8 cellular contexts compared by ENCODE assay signal in the genomic region with DNA sequence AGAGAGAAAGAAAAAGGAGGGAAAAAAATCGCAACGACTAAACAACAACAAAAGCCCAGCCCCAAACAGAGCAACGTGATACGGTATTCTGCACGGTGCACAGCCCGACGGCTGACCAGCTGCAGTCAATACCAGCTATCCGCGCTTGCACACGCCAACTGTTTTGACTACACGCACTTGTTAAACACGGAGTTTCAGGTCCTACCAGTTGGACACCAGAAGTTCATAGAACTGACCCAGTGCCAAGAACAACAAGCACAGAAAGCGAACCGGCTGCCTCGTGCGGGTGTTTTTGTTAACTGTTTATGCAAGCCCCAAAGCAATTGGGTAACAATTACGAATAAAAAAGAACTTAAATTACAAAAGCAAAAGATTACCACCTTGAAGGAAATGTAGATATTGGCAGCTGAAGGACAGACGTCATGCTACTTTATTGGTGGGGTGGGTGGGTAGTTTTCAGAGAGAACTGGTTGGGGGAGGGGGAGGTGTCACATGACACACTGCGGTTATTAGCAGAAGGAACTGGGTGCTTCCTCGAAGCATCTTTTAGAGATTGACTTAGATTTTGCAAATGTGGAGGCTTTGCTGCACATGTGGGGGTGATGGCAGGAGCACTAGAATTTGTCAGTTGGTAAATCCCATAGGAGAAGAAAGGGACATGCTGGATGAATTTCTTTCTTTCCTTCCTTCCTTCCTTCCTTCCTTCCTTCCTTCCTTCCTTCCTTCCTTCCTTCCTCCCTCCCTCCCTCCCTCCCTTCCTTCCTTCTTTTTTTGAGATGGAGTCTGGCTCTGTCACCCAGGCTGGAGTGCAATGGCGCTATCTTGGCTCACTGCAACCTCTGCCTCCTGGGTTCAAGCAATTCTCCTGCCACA.
DNase-seq lines count a peak whose midpoint lies in the region; ATAC-seq and TF ChIP-seq lines count a peak whose summit lies in the region.

No MANE protein-coding gene starts in this region.

- peaks cover 3% of the 10 kb centered on the region for H3K36me3 Mint-ChIP-seq in activated naive CD4-positive, alpha-beta T cell treated with anti-CD3 and anti-CD28 coated beads for 36 hours (ENCODE audit: low read depth)
- peaks cover 5% of the 10 kb centered on the region for H3K36me3 Mint-ChIP-seq in glutamatergic neuron (ENCODE audit: unreplicated experiment)

- H3K36me3 ChIP-seq in ES-I3 (ENCODE audit: insufficient read depth, low read length) (no peaks in the 10 kb centered on the region), Panc1 (ENCODE audit: control insufficient read depth, insufficient read depth, low read length) (no peaks in the 10 kb centered on the region), prostate gland (no peaks in the 10 kb centered on the region)

- H3K9ac ChIP-seq in ES-I3 (ENCODE audit: low read depth, low read length), result peak overlapping the region; percentile 71

- POLR2A ChIA-PET in Panc1 (lab: Charles Lee), result no interaction called here

- no peaks in the 10 kb centered on the region for H3K9me3 ChIP-seq in ES-I3 (ENCODE audit: control insufficient read depth, insufficient read depth, low read length)
- no peaks in the 10 kb centered on the region for H3K9me3 ChIP-seq in Panc1 (ENCODE audit: control insufficient read depth, insufficient read depth, low read depth, low read length)
- no peaks in the 10 kb centered on the region for H3K9me3 ChIP-seq in prostate gland

- peak; percentile 57 for ATAC-seq in HG02852 (IDR thresholded peaks at IDR 0.05; ENCODE audit: unreplicated experiment)
- peak; percentile 79 for ATAC-seq in Panc1
- no peak for ATAC-seq in HG03097 (IDR thresholded peaks at IDR 0.05; ENCODE audit: low FRiP score, unreplicated experiment)
- no peak for ATAC-seq in HG03439 (IDR thresholded peaks at IDR 0.05; ENCODE audit: unreplicated experiment)

- no peaks in the 10 kb centered on the region for H3K27me3 ChIP-seq in Panc1 (ENCODE audit: control insufficient read depth, insufficient read depth, low read length)
- H3K27me3 ChIP-seq in prostate gland (replicated peaks; ENCODE audit: insufficient read depth), result no peaks in the 10 kb centered on the region

- intact Hi-C loops in Panc1 (cut with micrococcal nuclease; ENCODE audit: unreplicated experiment) (no loop called here), prostate gland (cut with DNase I) (no loop called here)
- intact Hi-C loops in activated naive CD4-positive, alpha-beta T cell treated with anti-CD3 and anti-CD28 coated beads for 36 hours (cut with micrococcal nuclease), result loop anchor here (1.0 to 5.0 kb wide), 11 partner anchors 14 to 750 kb away; a partner anchor contains a TSS

- in situ Hi-C loops in Panc1 (cut with HindIII; ENCODE audit: low pct_unique_long_range_greater_than_20kb, low sequenced_read_pairs), result no loop called here

- H3K27ac Mint-ChIP-seq in activated naive CD4-positive, alpha-beta T cell treated with anti-CD3 and anti-CD28 coated beads for 36 hours, result peak overlapping the region; percentile 79
- H3K27ac Mint-ChIP-seq in glutamatergic neuron (ENCODE audit: unreplicated experiment), result peak overlapping the region; percentile 81

- peaks cover 8% of the 10 kb centered on the region for H3K9me3 Mint-ChIP-seq in activated naive CD4-positive, alpha-beta T cell treated with anti-CD3 and anti-CD28 coated beads for 36 hours
- H3K9me3 Mint-ChIP-seq in glutamatergic neuron (ENCODE audit: unreplicated experiment), result peaks cover 12% of the 10 kb centered on the region

- H3K4me3 Mint-ChIP-seq in activated naive CD4-positive, alpha-beta T cell treated with anti-CD3 and anti-CD28 coated beads for 36 hours, result peak overlapping the region; percentile 77
- H3K4me3 Mint-ChIP-seq in glutamatergic neuron (ENCODE audit: unreplicated experiment), result peak overlapping the region; percentile 84

- DNase-seq in Panc1 (ENCODE audit: low read depth, low spot score), result no peak
- DNase-seq in activated naive CD4-positive, alpha-beta T cell treated with anti-CD3 and anti-CD28 coated beads for 36 hours, result peak; percentile 80
- DNase-seq in glutamatergic neuron, result peak; percentile 34
- DNase-seq in prostate gland (ENCODE audit: low spot score), result peak; percentile 92

- CTCF ChIA-PET in Panc1 (lab: Charles Lee), result interaction anchor here (0.6 to 0.7 kb wide), 2 partner anchors 305 to 359 kb away, joined by 3 read pairs; no protein-coding TSS in a partner anchor
- CTCF ChIA-PET in activated naive CD4-positive, alpha-beta T cell treated with anti-CD3 and anti-CD28 coated beads for 36 hours (lab: Charles Lee), result interaction anchor here (0.6 to 1.1 kb wide), 4 partner anchors 8 to 185 kb away, joined by 3 read pairs; no protein-coding TSS in a partner anchor

- H3K27ac ChIP-seq in Panc1 (ENCODE audit: low read length) (peak overlapping the region; percentile 62), prostate gland (peak overlapping the region; percentile 72 to 75)

- no TSS peak for BruUV-seq in Panc1 (replicated peaks; lab: Mats Ljungman, UMichigan)

- no peaks in the 10 kb centered on the region for H3K27me3 Mint-ChIP-seq in activated naive CD4-positive, alpha-beta T cell treated with anti-CD3 and anti-CD28 coated beads for 36 hours (ENCODE audit: low read depth)
- peaks cover 14% of the 10 kb centered on the region for H3K27me3 Mint-ChIP-seq in glutamatergic neuron (ENCODE audit: unreplicated experiment)

- H3K4me1 ChIP-seq in ES-I3 (ENCODE audit: insufficient read depth, low read length) (peaks cover 33% of the 10 kb centered on the region), Panc1 (ENCODE audit: control insufficient read depth, insufficient read depth, low read length) (peaks cover 4% of the 10 kb centered on the region), prostate gland (replicated peaks) (peaks cover 2% of the 10 kb centered on the region)

- no peak for TF ChIP-seq CTCF in Panc1 (IDR thresholded peaks at IDR 0.05)
- no peak for TF ChIP-seq CTCF in glutamatergic neuron (IDR thresholded peaks at IDR 0.05; ENCODE audit: partially characterized antibody, unreplicated experiment)
- no peak for TF ChIP-seq CTCF in prostate gland (IDR thresholded peaks at IDR 0.05)

- peaks cover 36% of the 10 kb centered on the region for H3K4me1 Mint-ChIP-seq in activated naive CD4-positive, alpha-beta T cell treated with anti-CD3 and anti-CD28 coated beads for 36 hours (ENCODE audit: low read depth)
- H3K4me1 Mint-ChIP-seq in glutamatergic neuron (ENCODE audit: low read depth, unreplicated experiment), result peaks cover 37% of the 10 kb centered on the region

- 5% methylated on average over 21 of the region's 21 CpGs for WGBS in prostate gland

- H3K4me3 ChIP-seq in Panc1 (ENCODE audit: low read depth in 2 of 2, low read length in 2 of 2) (peak overlapping the region; percentile 39 to 50), prostate gland (peak overlapping the region; percentile 28 to 48)

- no peak for TF ChIP-seq POLR2A in prostate gland (IDR thresholded peaks at IDR 0.05)

Comparison
In these comparisons a context has a peak if more than half of its experiments do, and no peak if none do; other contexts are left out.
1. ATAC-seq: peak in HG02852 (single experiment) and Panc1 (single experiment); none in HG03097 (single experiment) and HG03439 (single experiment).